Comparison of ENCODE assay signal across 8 cellular contexts in the genomic region with DNA sequence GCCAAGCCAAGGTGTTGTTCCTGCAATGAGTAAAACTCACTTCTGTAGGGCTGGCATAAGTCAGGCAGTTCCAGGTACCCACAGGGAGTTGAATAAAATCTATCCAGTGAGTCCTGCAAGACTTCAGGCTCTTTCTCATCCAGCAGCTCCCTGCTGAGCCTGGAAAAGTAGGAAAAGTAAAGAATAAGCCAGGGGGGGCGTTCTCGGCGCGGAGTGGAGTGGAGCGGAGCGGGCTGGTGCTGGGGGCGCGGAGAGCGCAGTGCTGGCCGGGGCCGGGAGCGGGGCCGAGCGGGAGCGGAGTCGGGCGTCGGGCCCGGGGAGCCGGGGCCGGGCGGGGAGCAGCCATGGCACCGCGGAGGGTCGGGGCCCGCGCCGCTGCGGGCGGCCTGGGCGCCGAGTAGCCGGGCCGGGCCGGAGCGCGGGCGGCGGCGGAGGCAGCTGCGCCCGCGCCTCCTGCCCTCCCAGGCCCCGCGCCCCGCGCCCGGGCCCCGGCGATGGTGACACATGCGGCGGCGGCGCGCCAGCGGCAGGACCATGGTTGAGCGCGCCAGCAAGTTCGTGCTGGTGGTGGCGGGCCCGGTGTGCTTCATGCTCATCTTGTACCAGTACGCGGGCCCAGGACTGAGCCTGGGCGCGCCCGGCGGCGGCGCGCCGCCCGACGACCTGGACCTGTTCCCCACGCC. TPM values are rescaled to one million over a fixed set of nuclear protein-coding genes. Genes with fewer than 3 reads are reported as not detected.
A peak's percentile ranks its signal among the peaks of the same experiment; 100 is the strongest.
DNase-seq lines count a peak whose midpoint lies in the region; ATAC-seq and TF ChIP-seq lines count a peak whose summit lies in the region.
"Not testable (repeated sequence)": the region's sequence is repeated elsewhere in the genome, so short reads cannot be mapped to it uniquely, and the experiment has no call there.

No MANE protein-coding gene starts in this region.

- H2BK120ac ChIP-seq in neuronal stem cell (ENCODE audit: low read depth, low read length) = not testable (repeated sequence)

- H3K4me1 ChIP-seq in DND-41 (ENCODE audit: insufficient read depth, low read length); gastroesophageal sphincter; right lobe of liver; neuronal stem cell (ENCODE audit: control insufficient read depth in 2 of 2, insufficient read depth in 1 of 2, low read depth in 1 of 2, low read length in 2 of 2): not testable (repeated sequence)

- H2AFZ ChIP-seq in DND-41 (ENCODE audit: low read depth, low read length) = not testable (repeated sequence)
- H2AFZ ChIP-seq in neuronal stem cell (ENCODE audit: low read length) = peak overlapping the region; percentile 22

- H3K36me3 Mint-ChIP-seq in activated T-cell treated with anti-CD3 and anti-CD28 coated beads, Interleukin-2, amount 50 U/mL, for 4 hours (ENCODE audit: insufficient read depth) = not testable (repeated sequence)

- not testable (repeated sequence) for H2AK5ac ChIP-seq in neuronal stem cell (ENCODE audit: low read depth, low read length)

- H3K9me3 ChIP-seq in DND-41 (ENCODE audit: insufficient read depth, low read length, severe bottlenecking); MG63; gastroesophageal sphincter; right lobe of liver; neuronal stem cell (replicated peaks in 1 of 2; ENCODE audit: control insufficient read depth in 2 of 2, insufficient read depth in 1 of 2, low read depth in 1 of 2, low read length in 2 of 2): not testable (repeated sequence)

- H3K79me2 ChIP-seq in DND-41 (ENCODE audit: insufficient read depth, low read length) = not testable (repeated sequence)

- not testable (repeated sequence) for H3K9ac ChIP-seq in DND-41 (ENCODE audit: low read depth, low read length); neuronal stem cell (ENCODE audit: low read depth, low read length, poor library complexity)

- H3K23ac ChIP-seq in neuronal stem cell (ENCODE audit: low read depth, low read length, poor library complexity) = not testable (repeated sequence)

- H3K4me3 ChIP-seq in DND-41 (ENCODE audit: low read depth in 1 of 2, low read length in 2 of 2) (peak overlapping the region in 1 of 2 experiments; percentile 51; a peak in 2 of 4 replicates), cardiac fibroblast (replicated peaks in 1 of 2; ENCODE audit: low read depth in 2 of 2, low read length in 2 of 2) (peak overlapping the region; percentile 24 to 37), neuronal stem cell (ENCODE audit: low read length in 2 of 2) (peak overlapping the region in 1 of 2 donors; percentile 40)
- H3K4me3 ChIP-seq in MG63, gastroesophageal sphincter, right lobe of liver: not testable (repeated sequence)

- not testable (repeated sequence) for H3K18ac ChIP-seq in neuronal stem cell (ENCODE audit: low read length)

- not testable (repeated sequence) for DNase-seq in DND-41; activated T-cell treated with anti-CD3 and anti-CD28 coated beads, Interleukin-2, amount 50 U/mL, for 4 hours; cardiac fibroblast (ENCODE audit: low read depth in 2 of 2); right lobe of liver; neuronal stem cell (ENCODE audit: low spot score); stimulated activated naive CD8-positive, alpha-beta T cell treated with anti-CD3 and anti-CD28 coated beads, Interleukin-15, amount 100 ng/mL, for 72 hours
- peak; percentile 47 for DNase-seq in MG63

- not testable (repeated sequence) for H3K14ac ChIP-seq in neuronal stem cell (ENCODE audit: low read length)

- not testable (repeated sequence) for H3K27ac Mint-ChIP-seq in stimulated activated naive CD8-positive, alpha-beta T cell treated with anti-CD3 and anti-CD28 coated beads, Interleukin-15, amount 100 ng/mL, for 72 hours

- H3K9me3 Mint-ChIP-seq in activated T-cell treated with anti-CD3 and anti-CD28 coated beads, Interleukin-2, amount 50 U/mL, for 4 hours; stimulated activated naive CD8-positive, alpha-beta T cell treated with anti-CD3 and anti-CD28 coated beads, Interleukin-15, amount 100 ng/mL, for 72 hours: not testable (repeated sequence)

- not testable (repeated sequence) for H2BK5ac ChIP-seq in neuronal stem cell (ENCODE audit: low read length)

- H3K4me1 Mint-ChIP-seq in activated T-cell treated with anti-CD3 and anti-CD28 coated beads, Interleukin-2, amount 50 U/mL, for 4 hours (ENCODE audit: low read depth); stimulated activated naive CD8-positive, alpha-beta T cell treated with anti-CD3 and anti-CD28 coated beads, Interleukin-15, amount 100 ng/mL, for 72 hours: not testable (repeated sequence)

- H4K8ac ChIP-seq in neuronal stem cell (ENCODE audit: low read depth, low read length) = not testable (repeated sequence)

- not testable (repeated sequence) for H3K4ac ChIP-seq in neuronal stem cell (ENCODE audit: low read length)

- TF ChIP-seq EP300 in gastroesophageal sphincter (IDR thresholded peaks at IDR 0.05) = not testable (repeated sequence)

- peaks cover 16% of the 10 kb centered on the region for H3K27me3 Mint-ChIP-seq in activated T-cell treated with anti-CD3 and anti-CD28 coated beads, Interleukin-2, amount 50 U/mL, for 4 hours (ENCODE audit: low read depth)
- H3K27me3 Mint-ChIP-seq in stimulated activated naive CD8-positive, alpha-beta T cell treated with anti-CD3 and anti-CD28 coated beads, Interleukin-15, amount 100 ng/mL, for 72 hours = peaks cover 37% of the 10 kb centered on the region

- H4K91ac ChIP-seq in neuronal stem cell (ENCODE audit: low read depth, low read length, poor library complexity) = not testable (repeated sequence)

- not testable (repeated sequence) for H2BK15ac ChIP-seq in neuronal stem cell (ENCODE audit: low read length)

- not testable (repeated sequence) for H3K36me3 ChIP-seq in DND-41 (ENCODE audit: insufficient read depth, low read length); MG63; gastroesophageal sphincter; right lobe of liver; neuronal stem cell (replicated peaks in 1 of 2; ENCODE audit: control insufficient read depth in 2 of 2, insufficient read depth in 2 of 2, low read length in 2 of 2)

- H3K27me3 ChIP-seq in DND-41 (ENCODE audit: insufficient read depth, low read length, poor library complexity); MG63; gastroesophageal sphincter; right lobe of liver: not testable (repeated sequence)
- H3K27me3 ChIP-seq in neuronal stem cell (ENCODE audit: control insufficient read depth in 3 of 3, insufficient read depth in 3 of 3, low read depth in 1 of 3, low read length in 3 of 3) = peaks cover 0 to 26% (median 10%) of the 10 kb centered on the region in 3 experiments

- H3K27ac ChIP-seq in DND-41 (ENCODE audit: low read length); gastroesophageal sphincter; right lobe of liver; neuronal stem cell (replicated peaks; ENCODE audit: low read length): not testable (repeated sequence)

- H3K79me1 ChIP-seq in neuronal stem cell (ENCODE audit: low read depth, low read length) = not testable (repeated sequence)

- H3K4me2 ChIP-seq in DND-41 (ENCODE audit: insufficient read depth, low read length) = not testable (repeated sequence)
- H3K4me2 ChIP-seq in neuronal stem cell (ENCODE audit: insufficient read depth, low read length, poor library complexity, severe bottlenecking) = peak overlapping the region; percentile 25

- not testable (repeated sequence) for TF ChIP-seq POLR2A in gastroesophageal sphincter (IDR thresholded peaks at IDR 0.05); right lobe of liver (IDR thresholded peaks at IDR 0.05)

- intact Hi-C loops in right lobe of liver (cut with DNase I) = not testable (repeated sequence)

- H4K20me1 ChIP-seq in DND-41 (ENCODE audit: insufficient read depth, low read length) = not testable (repeated sequence)

- not testable (repeated sequence) for H2BK12ac ChIP-seq in neuronal stem cell (ENCODE audit: low read length)

- WGBS in gastroesophageal sphincter (ENCODE audit: low coverage in 1 of 2), 2 donors = no CpG with 5 or more reads among the region's 74 CpGs
- WGBS in right lobe of liver (ENCODE audit: insufficient coverage, low coverage, low lambda C conversion rate, missing lambda C conversion rate) = 0% methylated on average over 8 of the region's 74 CpGs
- WGBS in neuronal stem cell (ENCODE audit: extremely low coverage in 2 of 2, insufficient read length in 2 of 2, insufficient replicate concordance in 1 of 2), 2 donors = no CpG with 5 or more reads among the region's 74 CpGs

- not testable (repeated sequence) for TF ChIP-seq CTCF in DND-41 (IDR thresholded peaks at IDR 0.05; ENCODE audit: borderline replicate concordance, extremely low read depth, low read length, poor library complexity, severe bottlenecking); cardiac fibroblast (IDR thresholded peaks at IDR 0.05; ENCODE audit: low read depth, low read length); gastroesophageal sphincter (IDR thresholded peaks at IDR 0.05); right lobe of liver (IDR thresholded peaks at IDR 0.05)

- H3K4me3 Mint-ChIP-seq in activated T-cell treated with anti-CD3 and anti-CD28 coated beads, Interleukin-2, amount 50 U/mL, for 4 hours = not testable (repeated sequence)
- H3K4me3 Mint-ChIP-seq in stimulated activated naive CD8-positive, alpha-beta T cell treated with anti-CD3 and anti-CD28 coated beads, Interleukin-15, amount 100 ng/mL, for 72 hours = peak overlapping the region; percentile 40 to 48

- ATAC-seq in DND-41 (ENCODE audit: insufficient read depth, low read depth) (0 out of 3 replicates have a peak, but pooled peaks have one; percentile 33), gastroesophageal sphincter (peak; percentile 34), right lobe of liver (peak in 3 of 4 donors; percentile 11 to 34 (median 30))
- peak; percentile 62 to 72 for ATAC-seq in activated T-cell treated with anti-CD3 and anti-CD28 coated beads, Interleukin-2, amount 50 U/mL, for 4 hours
- ATAC-seq in stimulated activated naive CD8-positive, alpha-beta T cell treated with anti-CD3 and anti-CD28 coated beads, Interleukin-15, amount 100 ng/mL, for 72 hours = peak; percentile 55

RNA-seq across cellular contexts. Expression of a gene that starts 12.0 kb away (rescaled TPM):
- 22.4 and 25.1 TPM in 2 replicates for total RNA-seq in MG63 (2014; rRNA removed; shearing (Covaris generic); ENCODE audit: low replicate concordance)
- 1 to 10 TPM; 4.2 to 4.8 (median 4.3) TPM for total RNA-seq in activated T-cell treated with anti-CD3 and anti-CD28 coated beads, Interleukin-2, amount 50 U/mL, for 4 hours
- total RNA-seq in gastroesophageal sphincter (10 to 100 TPM in 2 of 4 donors, 1 to 10 TPM in 2; 6.4 to 16.3 (median 11.3) TPM), right lobe of liver (1 to 10 TPM; 1.2 to 5.3 (median 2.3) TPM)
- polyA plus RNA-seq in neuronal stem cell (2013, experiment 1 of 2) = 2.2 TPM
- polyA plus RNA-seq in neuronal stem cell (2013, experiment 2 of 2) = 2.1 TPM
